Comparison of ENCODE assay signal across 1 cellular context in genomic region chr2:230328155-230328458, GRCh38.
TF ChIP-seq lines count a peak whose summit lies in the region.

No MANE protein-coding gene starts in this region.

TF ChIP-seq in SK-N-SH treated with all-trans-retinoic acid at 6 μM for 48 hours, 23 proteins besides CTCF, POLR2A, EP300 and RAD21 (continued from another document):
- TF ChIP-seq POU6F1 (CRISPR knock-in tag; IDR thresholded peaks at IDR 0.05; ENCODE audit: borderline replicate concordance, low read depth), result no peak
- no peak for TF ChIP-seq SNAI2 (CRISPR knock-in tag; IDR thresholded peaks at IDR 0.05)
- TF ChIP-seq ZNF565 (CRISPR knock-in tag; conservative IDR thresholded peaks at IDR 0.05; ENCODE audit: low read depth), result no peak
- no peak for TF ChIP-seq ESRRG (CRISPR knock-in tag; IDR thresholded peaks at IDR 0.05)
- TF ChIP-seq ZNF8 (CRISPR knock-in tag; IDR thresholded peaks at IDR 0.05), result no peak
- TF ChIP-seq ISL1 (CRISPR knock-in tag; IDR thresholded peaks at IDR 0.05), result no peak
- TF ChIP-seq CSRNP3 (CRISPR knock-in tag; IDR thresholded peaks at IDR 0.05), result no peak
